Comparison of ENCODE assay signal across 7 cellular contexts in genomic region chr5:154190652-154191304, GRCh38. TPM values are rescaled to one million over a fixed set of nuclear protein-coding genes. Genes with fewer than 3 reads are reported as not detected.
DNase-seq lines count a peak whose midpoint lies in the region; ATAC-seq and TF ChIP-seq lines count a peak whose summit lies in the region.

A gene with protein sequence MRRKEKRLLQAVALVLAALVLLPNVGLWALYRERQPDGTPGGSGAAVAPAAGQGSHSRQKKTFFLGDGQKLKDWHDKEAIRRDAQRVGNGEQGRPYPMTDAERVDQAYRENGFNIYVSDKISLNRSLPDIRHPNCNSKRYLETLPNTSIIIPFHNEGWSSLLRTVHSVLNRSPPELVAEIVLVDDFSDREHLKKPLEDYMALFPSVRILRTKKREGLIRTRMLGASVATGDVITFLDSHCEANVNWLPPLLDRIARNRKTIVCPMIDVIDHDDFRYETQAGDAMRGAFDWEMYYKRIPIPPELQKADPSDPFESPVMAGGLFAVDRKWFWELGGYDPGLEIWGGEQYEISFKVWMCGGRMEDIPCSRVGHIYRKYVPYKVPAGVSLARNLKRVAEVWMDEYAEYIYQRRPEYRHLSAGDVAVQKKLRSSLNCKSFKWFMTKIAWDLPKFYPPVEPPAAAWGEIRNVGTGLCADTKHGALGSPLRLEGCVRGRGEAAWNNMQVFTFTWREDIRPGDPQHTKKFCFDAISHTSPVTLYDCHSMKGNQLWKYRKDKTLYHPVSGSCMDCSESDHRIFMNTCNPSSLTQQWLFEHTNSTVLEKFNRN (plus strand): TSS chr5:154190733. CDS start chr5:154190867, 134 bp downstream.

- H3K27me3 ChIP-seq in brain microvascular endothelial cell (replicated peaks): no peaks in the 10 kb centered on the region

- H3K4me3 ChIP-seq in brain microvascular endothelial cell (ENCODE audit: low read depth, low read length): peak within 1 kb of the TSS; percentile 84
- H3K4me3 ChIP-seq in iPS-11a (ENCODE audit: low read depth, low read length): peak within 1 kb of the TSS; percentile 60
- H3K4me3 ChIP-seq in retinal pigment epithelial cell (ENCODE audit: low read length): peak within 1 kb of the TSS; percentile 97

- no peak for TF ChIP-seq CTCF in brain microvascular endothelial cell (IDR thresholded peaks at IDR 0.05; ENCODE audit: low read depth, low read length, missing control alignments)
- TF ChIP-seq CTCF in retinal pigment epithelial cell (conservative IDR thresholded peaks at IDR 0.05; ENCODE audit: low read depth, low read length): no peak

- in situ Hi-C loops in brain microvascular endothelial cell (cut with HindIII; ENCODE audit: low pct_ligation_motif_present, low sequenced_read_pairs): no loop called here

- peak within 1 kb of the TSS; percentile 68 for H3K27ac ChIP-seq in brain microvascular endothelial cell

- ATAC-seq in GM19455 (IDR thresholded peaks at IDR 0.05; ENCODE audit: unreplicated experiment) (peak; percentile 72), HG03520 (IDR thresholded peaks at IDR 0.05; ENCODE audit: unreplicated experiment) (peak; percentile 62)

- DNase-seq in GDM1 (lab: John Stamatoyannopoulos, UW) (peak; percentile 59), SK-N-DZ (ENCODE audit: low spot score) (peak; percentile 37), brain microvascular endothelial cell (no peak), retinal pigment epithelial cell (ENCODE audit: low read depth) (no peak)

- H3K36me3 ChIP-seq in brain microvascular endothelial cell (replicated peaks): peaks cover 6% of the 10 kb centered on the region

RNA-seq across cellular contexts. Expression of the gene that starts here (rescaled TPM):
- 2.4 TPM in 2 replicates for polyA plus RNA-seq in SK-N-DZ (2014; cell fraction: cytosol; rRNA removed)
- polyA plus RNA-seq in SK-N-DZ (2014; cell fraction: nucleus; rRNA removed): 1.9 and 2.2 TPM in 2 replicates

Comparison
In these comparisons a context has a peak if more than half of its experiments do, and no peak if none do; other contexts are left out.
1. DNase-seq: peak in GDM1 (single experiment) and SK-N-DZ (single experiment); none in brain microvascular endothelial cell (single experiment) and retinal pigment epithelial cell (single experiment).
2. Peak in every context shown above with its lines, with median percentiles within 50 percentile points of each other: H3K4me3 ChIP-seq.